In genomic region chr16:56605475-56605874, GRCh38 we compare ENCODE assay signal across 13 cellular contexts. TPM values are rescaled to one million over a fixed set of nuclear protein-coding genes. Genes with fewer than 3 reads are reported as not detected.
A peak's percentile ranks its signal among the peaks of the same experiment; 100 is the strongest.
DNase-seq lines count a peak whose midpoint lies in the region; ATAC-seq and TF ChIP-seq lines count a peak whose summit lies in the region.
"Had no signal": no experiment of that assay in that cellular context is flagged by ENCODE, and none has a peak within 500 bp of the region (broad histone marks: within the 10 kb centered on the region; RNA-seq: fewer than 3 reads in every experiment).

No MANE protein-coding gene starts in this region.

- intact Hi-C loops in dorsolateral prefrontal cortex (cut with DNase I) (loop anchor here (5.0 to 10.0 kb wide), 4 partner anchors 77 to 271 kb away; partner anchors contain the start of genes MT1X (in 2 of the 2) and AMFR (in 1 of the 2)), tibial artery (cut with DNase I; ENCODE audit: low total_unique reads) (loop anchor here (5.0 kb wide), 2 partner anchors 37 to 77 kb away; partner anchors contain the start of gene MT1X)

- H3K9me3 ChIP-seq in RWPE2 (ENCODE audit: severe bottlenecking) (no peaks in the 10 kb centered on the region), muscle layer of duodenum (ENCODE audit: control insufficient read depth in 1 of 2, low read length in 2 of 2) (no peaks in the 10 kb centered on the region), tibial artery (no peaks in the 10 kb centered on the region)
- H3K9me3 ChIP-seq: SJCRH30 had no signal

- H3K27me3 ChIP-seq in RWPE2 (ENCODE audit: insufficient read depth, poor library complexity, severe bottlenecking) (no peaks in the 10 kb centered on the region), dorsolateral prefrontal cortex (no peaks in the 10 kb centered on the region), muscle layer of duodenum (ENCODE audit: low read depth, low read length) (no peaks in the 10 kb centered on the region), tibial artery (no peaks in the 10 kb centered on the region)
- H3K27me3 ChIP-seq: SJCRH30 had no signal

- H3K27ac ChIP-seq in RWPE2 (ENCODE audit: poor library complexity, severe bottlenecking) (peak overlapping the region; percentile 100), dorsolateral prefrontal cortex (peak overlapping the region in 52 of 59 donors; percentile 75 to 99 (median 94)), muscle layer of duodenum (ENCODE audit: low read length) (peak overlapping the region; percentile 95), tibial artery (peak overlapping the region; percentile 83 to 85)
- H3K27ac ChIP-seq: SJCRH30 had no signal

- DNase-seq in RWPE2 (ENCODE audit: low spot score), result no peak
- no peak for DNase-seq in dorsolateral prefrontal cortex
- no peak for DNase-seq in tibial artery
- DNase-seq in dermis blood vessel endothelial cell, result no peak
- no peak for DNase-seq in GM10266 (ENCODE audit: extremely low spot score)
- DNase-seq: GF-D8, hippocampal formation, NCI-H1694, NCI-H748 treated with DMSO at 0.1 percent for 48 hours, SJCRH30 had no signal

- ATAC-seq in RWPE2 (ENCODE audit: low read depth) (no peak), GM18519 (IDR thresholded peaks at IDR 0.05; ENCODE audit: low FRiP score, unreplicated experiment) (no peak)

- TF ChIP-seq CTCF in RWPE2 (IDR thresholded peaks at IDR 0.05; ENCODE audit: poor library complexity, severe bottlenecking) (no peak), dorsolateral prefrontal cortex (IDR thresholded peaks at IDR 0.05 in 54 of 56, conservative IDR thresholded peaks at IDR 0.05 in 2 of 56; ENCODE audit: low read depth in 1 of 56, partially characterized antibody in 56 of 56) (no peak), tibial artery (IDR thresholded peaks at IDR 0.05) (no peak), GM10266 (IDR thresholded peaks at IDR 0.05; ENCODE audit: control insufficient read depth, insufficient read depth, low read depth, missing control alignments) (no peak)

- H3K4me1 ChIP-seq in RWPE2 (ENCODE audit: insufficient read depth, poor library complexity, severe bottlenecking) (peaks cover 30% of the 10 kb centered on the region), muscle layer of duodenum (ENCODE audit: control insufficient read depth in 1 of 2, insufficient read depth in 2 of 2, low read length in 2 of 2) (peaks cover 3 to 4% of the 10 kb centered on the region in 2 donors), tibial artery (peaks cover 0 to 36% (median 32%) of the 10 kb centered on the region in 4 donors)

- H3K36me3 ChIP-seq in RWPE2 (ENCODE audit: low read depth) (peaks cover 17% of the 10 kb centered on the region), muscle layer of duodenum (ENCODE audit: control insufficient read depth in 1 of 2, insufficient read depth in 2 of 2, low read length in 2 of 2) (peaks cover 0 to 7% of the 10 kb centered on the region in 2 donors), tibial artery (no peaks in the 10 kb centered on the region)
- H3K36me3 ChIP-seq: SJCRH30 had no signal

- H3K4me3 ChIP-seq in RWPE2 (ENCODE audit: severe bottlenecking) (no peak overlapping the region), dorsolateral prefrontal cortex (no peak overlapping the region), muscle layer of duodenum (ENCODE audit: low read depth in 1 of 2, low read length in 2 of 2) (no peak overlapping the region), tibial artery (no peak overlapping the region)
- H3K4me3 ChIP-seq: SJCRH30 had no signal

RNA-seq across cellular contexts. Expression of gene MT2A, which starts 2.9 kb away (rescaled TPM):
- total RNA-seq in dorsolateral prefrontal cortex, result 1,000 to 10,000 TPM in 1 of 120 experiments, 100 to 1,000 TPM in 119; 138 to 1,007 (median 334) TPM
- 21.3 and 82.5 TPM in 2 replicates for total RNA-seq in dermis blood vessel endothelial cell

RNA-seq across cellular contexts. Expression of gene MT3, which starts 16.1 kb away (rescaled TPM):
- total RNA-seq in dorsolateral prefrontal cortex, result 1,000 to 10,000 TPM in 91 of 120 experiments, 100 to 1,000 TPM in 29; 739 to 2,436 (median 1,144) TPM
- not detected in 2 replicates for total RNA-seq in dermis blood vessel endothelial cell
- total RNA-seq: mesenteric fat pad, SJCRH30 had no signal

RNA-seq across cellular contexts. Expression of gene MT1E, which starts 20.1 kb away (rescaled TPM):
- total RNA-seq in dorsolateral prefrontal cortex, result 100 to 1,000 TPM; 100 to 796 (median 251) TPM
- 13.8 and 103 TPM in 2 replicates for total RNA-seq in dermis blood vessel endothelial cell
- total RNA-seq: SJCRH30 had no signal

RNA-seq across cellular contexts. Expression of gene MT1M, which starts 27.0 kb away (rescaled TPM):
- 100 to 1,000 TPM in 20 of 120 experiments, 10 to 100 TPM in 100; 16.9 to 238 (median 60.1) TPM for total RNA-seq in dorsolateral prefrontal cortex
- total RNA-seq in dermis blood vessel endothelial cell, result 0.34 and 0.98 TPM in 2 replicates
- total RNA-seq: SJCRH30 had no signal

RNA-seq across cellular contexts. Expression of gene MT1A, which starts 33.0 kb away (rescaled TPM):
- total RNA-seq in dorsolateral prefrontal cortex (10 to 100 TPM in 28 of 120 experiments, 1 to 10 TPM in 79, under 1 TPM in 1, not detected in 12; 0.93 to 64.6 (median 6.1) TPM), dermis blood vessel endothelial cell (2.3 TPM in 1 of 2 replicates, not detected in the other)
- total RNA-seq: SJCRH30 had no signal

Comparison
In these comparisons a context has a peak if more than half of its experiments do, and no peak if none do; other contexts are left out.
1. RNA of gene MT3, which starts 16.1 kb away (total RNA-seq): 739 to 2,436 TPM in dorsolateral prefrontal cortex; not detected in dermis blood vessel endothelial cell; every median in the first group is over 100 times any median in the second.
2. Peak in every context shown above with its lines, with median percentiles within 50 percentile points of each other: H3K27ac ChIP-seq.